ENCODE assay signal across 31 cellular contexts in the genomic region with DNA sequence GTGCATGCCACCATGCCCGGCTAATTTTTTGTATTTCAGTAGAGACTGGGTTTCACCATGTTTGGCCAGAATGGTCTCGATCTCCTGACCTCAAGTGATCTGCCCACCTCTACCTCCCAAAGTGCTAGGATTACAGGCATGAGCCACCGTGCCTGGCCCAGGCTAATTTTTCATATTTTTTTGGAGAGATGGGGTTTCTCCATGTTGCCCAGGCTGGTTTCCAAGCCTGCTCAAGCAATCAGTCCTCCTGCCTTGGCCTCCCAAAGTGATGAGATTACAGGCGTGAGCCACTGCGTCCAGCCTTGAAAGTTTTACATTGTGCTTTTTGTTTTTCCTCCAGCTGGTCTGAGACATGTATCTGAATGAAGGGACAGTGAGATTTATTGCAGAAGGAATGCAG. TPM values are rescaled to one million over a fixed set of nuclear protein-coding genes. Genes with fewer than 3 reads are reported as not detected.
"Had no signal": no experiment of that assay in that cellular context is flagged by ENCODE, and none has a peak within 500 bp of the region (broad histone marks: within the 10 kb centered on the region; RNA-seq: fewer than 3 reads in every experiment).

No MANE protein-coding gene starts in this region.

- ATAC-seq: activated CD8-positive, alpha-beta T cell treated with anti-CD3 and anti-CD28 coated beads for 36 hours; activated naive CD4-positive, alpha-beta T cell treated with anti-CD3 and anti-CD28 coated beads, Interleukin-2, amount 50 U/mL, for 72 hours; activated T-cell treated with anti-CD3 and anti-CD28 coated beads, Interleukin-2, amount 50 U/mL, for 72 hours; activated T-helper 17 cell treated with anti-CD3 and anti-CD28 coated beads, Interleukin-2, amount 50 U/mL, for 72 hours; K562; PC-3 had no signal

- H3K27ac ChIP-seq: brain microvascular endothelial cell, Peyer's patch had no signal

- H3K4me3 ChIP-seq: K562, Peyer's patch had no signal

- H3K4me3 Mint-ChIP-seq: activated CD4-positive, alpha-beta T cell treated with anti-CD3 and anti-CD28 coated beads, Interleukin-2, amount 10 ng/mL, durations not matched to agents 24 days and 14 days; activated CD8-positive, alpha-beta T cell treated with anti-CD3 and anti-CD28 coated beads for 36 hours; activated T-cell treated with anti-CD3 and anti-CD28 coated beads, Interleukin-2, amount 50 U/mL, for 72 hours; activated T-helper 17 cell treated with anti-CD3 and anti-CD28 coated beads, Interleukin-2, amount 50 U/mL, for 72 hours; central memory CD8-positive, alpha-beta T cell had no signal

- H3K9me3 ChIP-seq: Peyer's patch had no signal

- H3K27me3 Mint-ChIP-seq: activated CD8-positive, alpha-beta T cell treated with anti-CD3 and anti-CD28 coated beads for 36 hours; activated T-helper 17 cell treated with anti-CD3 and anti-CD28 coated beads, Interleukin-2, amount 50 U/mL, for 72 hours; central memory CD8-positive, alpha-beta T cell had no signal

- H3K9me3 Mint-ChIP-seq: activated CD4-positive, alpha-beta T cell treated with anti-CD3 and anti-CD28 coated beads, Interleukin-2, amount 10 ng/mL, durations not matched to agents 24 days and 14 days; activated CD8-positive, alpha-beta T cell treated with anti-CD3 and anti-CD28 coated beads for 36 hours; activated naive CD4-positive, alpha-beta T cell treated with anti-CD3 and anti-CD28 coated beads, Interleukin-2, amount 50 U/mL, for 72 hours; activated T-cell treated with anti-CD3 and anti-CD28 coated beads, Interleukin-2, amount 50 U/mL, for 72 hours; activated T-helper 17 cell treated with anti-CD3 and anti-CD28 coated beads, Interleukin-2, amount 50 U/mL, for 72 hours; central memory CD8-positive, alpha-beta T cell had no signal

- H3K36me3 Mint-ChIP-seq: activated naive CD4-positive, alpha-beta T cell treated with anti-CD3 and anti-CD28 coated beads, Interleukin-2, amount 50 U/mL, for 72 hours had no signal

- H3K27me3 ChIP-seq: Peyer's patch had no signal

- H3K27ac Mint-ChIP-seq: activated CD4-positive, alpha-beta T cell treated with anti-CD3 and anti-CD28 coated beads, Interleukin-2, amount 10 ng/mL, durations not matched to agents 24 days and 14 days; activated CD8-positive, alpha-beta T cell treated with anti-CD3 and anti-CD28 coated beads for 36 hours; activated naive CD4-positive, alpha-beta T cell treated with anti-CD3 and anti-CD28 coated beads, Interleukin-2, amount 50 U/mL, for 72 hours; activated T-cell treated with anti-CD3 and anti-CD28 coated beads, Interleukin-2, amount 50 U/mL, for 72 hours; activated T-helper 17 cell treated with anti-CD3 and anti-CD28 coated beads, Interleukin-2, amount 50 U/mL, for 72 hours had no signal

- DNase-seq: activated CD4-positive, alpha-beta T cell treated with anti-CD3 and anti-CD28 coated beads, Interleukin-2, amount 10 ng/mL, durations not matched to agents 24 days and 14 days; activated CD4-positive, alpha-beta T cell treated with anti-CD3 and anti-CD28 coated beads, Interleukin-2, amount 50 U/mL, for 4 hours; activated CD8-positive, alpha-beta T cell treated with anti-CD3 and anti-CD28 coated beads for 36 hours; activated gamma-delta T cell treated with Interleukin-2 at 50 U/mL for 16 hours; activated T-cell treated with anti-CD3 and anti-CD28 coated beads, Interleukin-2, amount 50 U/mL, for 1 hour; activated T-cell treated with anti-CD3 and anti-CD28 coated beads, Interleukin-2, amount 50 U/mL, for 72 hours; amniotic stem cell; brain microvascular endothelial cell; IMR-90; NCI-H1092 treated with DMSO at 0.1 percent for 48 hours; NCI-H1417; NCI-H146; NCI-H187; NCI-H2029 treated with DMSO at 0.1 percent for 48 hours; NCI-H2107; NCI-H2171; NCI-H510A; NCI-H526; NCI-H748 treated with DMSO at 0.1 percent for 48 hours; NK-92 treated with Interleukin-12 subunit alpha and Interleukin-12 subunit beta, amount 100 ng/mL, for 24 hours; PC-3; Right ventricle myocardium superior; SW 1271; T-helper 1 cell; T-helper 2 cell; T-helper 9 cell had no signal

- H3K36me3 ChIP-seq: brain microvascular endothelial cell, Peyer's patch had no signal

RNA-seq across cellular contexts. Expression of gene C1QTNF1, which starts 47.2 kb away (rescaled TPM):
- total RNA-seq: activated CD4-positive, alpha-beta T cell treated with anti-CD3 and anti-CD28 coated beads, Interleukin-2, amount 10 ng/mL, durations not matched to agents 24 days and 14 days; activated naive CD4-positive, alpha-beta T cell treated with anti-CD3 and anti-CD28 coated beads, Interleukin-2, amount 50 U/mL, for 72 hours; activated T-helper 17 cell treated with anti-CD3 and anti-CD28 coated beads, Interleukin-2, amount 50 U/mL, for 72 hours had no signal
- polyA plus RNA-seq: K562 had no signal
